3 cellular contexts compared by ENCODE assay signal in the genomic region with DNA sequence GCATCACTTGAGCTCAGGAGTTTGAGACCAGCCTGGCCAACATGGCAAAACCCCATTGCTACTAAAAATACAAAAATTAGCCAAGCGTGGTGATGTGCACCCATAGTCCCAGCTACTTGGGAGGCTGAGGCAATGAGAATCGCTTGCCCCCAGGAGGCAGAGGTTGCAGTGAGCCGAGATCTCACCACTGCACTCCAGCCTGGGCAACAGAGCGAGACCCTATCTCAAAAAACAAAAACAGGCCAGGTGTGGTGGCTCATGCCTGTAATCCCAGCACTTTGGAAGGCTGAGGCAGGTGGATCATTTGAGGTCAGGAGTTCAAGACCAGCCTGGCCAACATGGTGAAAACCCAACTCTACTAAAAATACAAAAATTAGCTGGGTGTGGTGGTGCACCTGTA.
DNase-seq lines count a peak whose midpoint lies in the region; ATAC-seq, FAIRE-seq and TF ChIP-seq lines count a peak whose summit lies in the region.
"Not testable (repeated sequence)": the region's sequence is repeated elsewhere in the genome, so short reads cannot be mapped to it uniquely, and the experiment has no call there.

No MANE protein-coding gene starts in this region.

- not testable (repeated sequence) for H4K20me1 ChIP-seq in H9 (ENCODE audit: control insufficient read depth, insufficient read depth, insufficient read length); K562 (replicated peaks; ENCODE audit: control insufficient read depth, insufficient read depth, low read length)

- TF ChIP-seq EP300 in K562 (IDR thresholded peaks at IDR 0.05; ENCODE audit: low read length): not testable (repeated sequence)

- H3K9me3 ChIP-seq in H9 (ENCODE audit: control insufficient read depth, low read depth, low read length); K562 (replicated peaks; ENCODE audit: control insufficient read depth, insufficient read depth, low read depth, low read length): not testable (repeated sequence)

- H3K27me3 Mint-ChIP-seq in H9 (ENCODE audit: low read depth); WTC11 (ENCODE audit: low read depth): not testable (repeated sequence)

- H3K9ac ChIP-seq in H9 (ENCODE audit: extremely low read depth, insufficient read length, low read length); K562 (ENCODE audit: insufficient read depth in 1 of 2, low read depth in 2 of 2, low read length in 2 of 2): not testable (repeated sequence)

- not testable (repeated sequence) for H4K91ac ChIP-seq in H9 (ENCODE audit: insufficient read length, low read depth, low read length)

- H3K23me2 ChIP-seq in H9 (ENCODE audit: insufficient read length, low read depth, low read length, poor library complexity, severe bottlenecking): not testable (repeated sequence)

- H3K36me3 Mint-ChIP-seq in H9 (ENCODE audit: insufficient read depth in 1 of 3, low read depth in 3 of 3): peaks cover 0 to 20% (median 5%) of the 10 kb centered on the region in 3 experiments; a peak in 5 of 7 replicates
- H3K36me3 Mint-ChIP-seq in WTC11: peaks cover 20% of the 10 kb centered on the region

- H3K14ac ChIP-seq in H9 (ENCODE audit: insufficient read depth, low read length): not testable (repeated sequence)

- not testable (repeated sequence) for H3T11ph ChIP-seq in H9 (ENCODE audit: low read length)

- BruUV-seq in K562 (replicated peaks; lab: Mats Ljungman, UMichigan): not testable (repeated sequence)

- not testable (repeated sequence) for H3K23ac ChIP-seq in H9 (ENCODE audit: insufficient read length, low read depth, low read length)

- not testable (repeated sequence) for H2BK15ac ChIP-seq in H9 (ENCODE audit: low read depth, low read length)

- H3K79me2 ChIP-seq in H9 (ENCODE audit: insufficient read depth, low read length); K562 (ENCODE audit: control insufficient read depth, insufficient read depth, low read length): not testable (repeated sequence)

- not testable (repeated sequence) for H3K18ac ChIP-seq in H9 (ENCODE audit: insufficient read length, low read depth, low read length)

- not testable (repeated sequence) for ATAC-seq in WTC11, K562

- not testable (repeated sequence) for H2AK5ac ChIP-seq in H9 (ENCODE audit: insufficient read length, low read length)

- not testable (repeated sequence) for TF ChIP-seq RAD21 in K562 (CRISPR knock-in tag; conservative IDR thresholded peaks at IDR 0.05 in 1 of 2, IDR thresholded peaks at IDR 0.05 in 1 of 2)

- H3K4me1 ChIP-seq in H9 (ENCODE audit: insufficient read depth, low read length); K562 (replicated peaks in 1 of 2; ENCODE audit: control insufficient read depth in 2 of 2, insufficient read depth in 2 of 2, low read length in 2 of 2): not testable (repeated sequence)

- H3K4me1 Mint-ChIP-seq in H9 (peaks cover 26% of the 10 kb centered on the region in 2 experiments), WTC11 (peaks cover 25% of the 10 kb centered on the region)

- not testable (repeated sequence) for TF ChIP-seq POLR2A in K562 (conservative IDR thresholded peaks at IDR 0.05)

- H3K9me1 ChIP-seq in K562 (ENCODE audit: control insufficient read depth, insufficient read depth, low read length): not testable (repeated sequence)

- peak overlapping the region; percentile 39 for H2BK120ac ChIP-seq in H9 (ENCODE audit: low read depth, low read length, poor library complexity, severe bottlenecking)

- not testable (repeated sequence) for H3K27me3 ChIP-seq in H9 (ENCODE audit: insufficient read depth, low read length); K562 (ENCODE audit: control insufficient read depth in 2 of 2, insufficient read depth in 2 of 2, low read length in 2 of 2)

- H3K9me3 Mint-ChIP-seq in H9: peaks cover 15 to 16% of the 10 kb centered on the region in 2 experiments
- peaks cover 24% of the 10 kb centered on the region for H3K9me3 Mint-ChIP-seq in WTC11

- H2AFZ ChIP-seq in H9 (ENCODE audit: low read length); K562 (ENCODE audit: low read depth, low read length): not testable (repeated sequence)

- not testable (repeated sequence) for H3K27ac ChIP-seq in H9 (ENCODE audit: insufficient read length, low read depth, low read length); K562 (ENCODE audit: extremely low read depth, low read depth, low read length)

- not testable (repeated sequence) for H3K27ac Mint-ChIP-seq in H9, WTC11

- H2BK20ac ChIP-seq in H9 (ENCODE audit: low read depth, low read length, poor library complexity, severe bottlenecking): not testable (repeated sequence)

- H3K4me3 Mint-ChIP-seq in H9, WTC11: not testable (repeated sequence)

- not testable (repeated sequence) for H4K8ac ChIP-seq in H9 (replicated peaks; ENCODE audit: insufficient read length, low read depth, low read length)

- CTCF ChIA-PET in WTC11 (lab: Charles Lee): interaction anchor here (0.8 kb wide), 1 partner anchor 15 kb away, joined by 3 read pairs; no protein-coding TSS in a partner anchor
- CTCF ChIA-PET in K562 (lab: Yijun Ruan, JAX; ENCODE audit: low intra/inter-chr PET ratio): not testable (repeated sequence)

- H3K4me3 ChIP-seq in K562: not testable (repeated sequence)

- intact Hi-C loops in K562 (cut with micrococcal nuclease): not testable (repeated sequence)

- H4K5ac ChIP-seq in H9 (ENCODE audit: insufficient read length, low read depth, low read length): not testable (repeated sequence)

- POLR2A ChIA-PET in WTC11 (lab: Charles Lee); K562 (lab: Yijun Ruan, JAX): not testable (repeated sequence)

- H3K36me3 ChIP-seq in K562 (ENCODE audit: control insufficient read depth, insufficient read depth, low read length): not testable (repeated sequence)

- H3K79me1 ChIP-seq in H9 (ENCODE audit: insufficient read depth, low read depth, low read length, poor library complexity, severe bottlenecking): not testable (repeated sequence)

- not testable (repeated sequence) for H3K4me2 ChIP-seq in H9 (ENCODE audit: insufficient read depth, insufficient read length, low read length); K562 (ENCODE audit: insufficient read depth, low read length)

- not testable (repeated sequence) for FAIRE-seq in K562 (lab: Jason Lieb, UNC)

- not testable (repeated sequence) for TF ChIP-seq CTCF in H9 (conservative IDR thresholded peaks at IDR 0.05); WTC11 (IDR thresholded peaks at IDR 0.05); K562 (IDR thresholded peaks at IDR 0.05 in 2 of 3, conservative IDR thresholded peaks at IDR 0.05 in 1 of 3; ENCODE audit: insufficient read depth in 2 of 3, low read depth in 1 of 3, low read length in 3 of 3)

- no CpG with 5 or more reads among the region's 4 CpGs for WGBS in H9 (ENCODE audit: extremely low coverage, insufficient read length, low lambda C conversion rate)
- 17% methylated on average over 4 of the region's 4 CpGs for WGBS in K562 (ENCODE audit: insufficient coverage, low coverage, missing lambda C conversion rate)

- H2BK5ac ChIP-seq in H9 (ENCODE audit: insufficient read length, low read length): not testable (repeated sequence)

- not testable (repeated sequence) for H2BK12ac ChIP-seq in H9 (ENCODE audit: insufficient read length, low read depth, low read length)

- in situ Hi-C loops in K562 (cut with MboI): not testable (repeated sequence)

- DNase-seq in H9; WTC11 (ENCODE audit: low spot score); K562 (ENCODE audit: extremely low read depth in 1 of 4, low spot score in 3 of 4): not testable (repeated sequence)

- H3K4ac ChIP-seq in H9 (ENCODE audit: low read depth, low read length): not testable (repeated sequence)

- not testable (repeated sequence) for H3K56ac ChIP-seq in H9 (ENCODE audit: insufficient read length, low read depth, low read length)

TF ChIP-seq in WTC11, 78 proteins besides CTCF, POLR2A, EP300 and RAD21:
- peak; percentile 75 for TF ChIP-seq ZNF121 (CRISPR knock-in tag; IDR thresholded peaks at IDR 0.05)
TF ChIP-seq in WTC11: peak in this region for 1; not testable (repeated sequence) for 77.

TF ChIP-seq in K562, 482 proteins besides CTCF, POLR2A, EP300 and RAD21:
- TF ChIP-seq BCOR (IDR thresholded peaks at IDR 0.05): 0 out of 2 replicates have a peak, but pooled peaks have one; percentile 24
- TF ChIP-seq ZNF121 (CRISPR knock-in tag; conservative IDR thresholded peaks at IDR 0.05): peak; percentile 62
